In the genomic region with DNA sequence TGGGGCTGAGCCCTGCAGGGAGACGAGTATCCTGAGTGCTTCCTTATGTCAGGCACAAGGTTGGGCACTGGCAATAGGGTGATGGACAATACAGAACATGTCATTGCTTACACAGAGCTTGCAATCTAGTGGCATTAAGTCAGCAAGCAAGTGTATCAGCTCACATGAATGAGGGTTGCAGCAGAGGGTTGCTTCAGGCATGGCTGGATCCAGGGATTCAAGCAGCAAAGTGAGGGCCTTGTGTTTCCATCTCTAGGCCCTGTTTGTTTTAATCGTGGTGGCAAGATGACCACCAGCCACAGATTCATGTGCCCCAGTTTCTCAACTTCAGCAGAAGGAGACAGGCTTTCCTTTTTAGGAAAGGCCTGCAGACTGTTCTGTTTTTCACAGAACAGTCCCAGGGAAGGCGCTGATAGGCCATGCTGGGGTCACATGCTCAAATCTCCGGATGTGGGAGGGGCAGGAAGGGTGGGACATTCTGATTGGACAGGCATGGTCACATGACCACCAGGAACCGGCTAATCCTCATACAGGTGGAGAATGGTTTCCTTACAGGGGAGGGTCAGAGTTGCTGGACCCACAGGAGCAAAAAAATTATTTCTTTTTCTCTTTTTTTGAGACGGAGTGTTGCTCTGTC, we compare ENCODE assay signal across 1 cellular context.
A peak's percentile ranks its signal among the peaks of the same experiment; 100 is the strongest.
TF ChIP-seq lines count a peak whose summit lies in the region.

No MANE protein-coding gene starts in this region.

TF ChIP-seq in IMR-90, 13 proteins besides CTCF, POLR2A, EP300 and RAD21:
- no peak for TF ChIP-seq MAZ (IDR thresholded peaks at IDR 0.05; ENCODE audit: borderline replicate concordance, low read depth, low read length)
- TF ChIP-seq, protein P1, sequence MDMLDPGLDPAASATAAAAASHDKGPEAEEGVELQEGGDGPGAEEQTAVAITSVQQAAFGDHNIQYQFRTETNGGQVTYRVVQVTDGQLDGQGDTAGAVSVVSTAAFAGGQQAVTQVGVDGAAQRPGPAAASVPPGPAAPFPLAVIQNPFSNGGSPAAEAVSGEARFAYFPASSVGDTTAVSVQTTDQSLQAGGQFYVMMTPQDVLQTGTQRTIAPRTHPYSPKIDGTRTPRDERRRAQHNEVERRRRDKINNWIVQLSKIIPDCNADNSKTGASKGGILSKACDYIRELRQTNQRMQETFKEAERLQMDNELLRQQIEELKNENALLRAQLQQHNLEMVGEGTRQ (IDR thresholded peaks at IDR 0.05; ENCODE audit: low read depth, low read length), result peak; percentile 89
